In genomic region chr13:48560657-48561337, GRCh38 we compare ENCODE assay signal across 21 cellular contexts. TPM values are rescaled to one million over a fixed set of nuclear protein-coding genes. Genes with fewer than 3 reads are reported as not detected.
DNase-seq lines count a peak whose midpoint lies in the region; ATAC-seq, FAIRE-seq and TF ChIP-seq lines count a peak whose summit lies in the region.
"Had no signal": no experiment of that assay in that cellular context is flagged by ENCODE, and none has a peak within 500 bp of the region (broad histone marks: within the 10 kb centered on the region; RNA-seq: fewer than 3 reads in every experiment).

No MANE protein-coding gene starts in this region.

- H4K20me1 ChIP-seq in GM12878 (ENCODE audit: control insufficient read depth, insufficient read depth), result no peaks in the 10 kb centered on the region

- H3K27ac ChIP-seq in GM12878 (ENCODE audit: control insufficient read depth, insufficient read depth), result peak overlapping the region; percentile 49; the same call in 1 of the 2 replicates
- H3K27ac ChIP-seq: dorsolateral prefrontal cortex, lower lobe of right lung, pancreas had no signal

- peaks cover 22% of the 10 kb centered on the region for H3K9me3 Mint-ChIP-seq in activated naive CD8-positive, alpha-beta T cell treated with anti-CD3 and anti-CD28 coated beads, Interleukin-2, amount 10 ng/mL, durations not matched to agents 7 days and 5 days
- peaks cover 5% of the 10 kb centered on the region for H3K9me3 Mint-ChIP-seq in activated naive CD8-positive, alpha-beta T cell treated with anti-CD3 and anti-CD28 coated beads for 36 hours
- H3K9me3 Mint-ChIP-seq in stimulated activated effector memory CD8-positive, alpha-beta T cell treated with anti-CD3 and anti-CD28 coated beads, Interleukin-12 subunit alpha, Interleukin-12 subunit beta, amount 100 ng/mL, for 72 hours, result peaks cover 1% of the 10 kb centered on the region

- no TSS peak for BruUV-seq in GM12878 (replicated peaks; lab: Mats Ljungman, UMichigan)

- no peak for TF ChIP-seq POLR2A in GM12878 (IDR thresholded peaks at IDR 0.05; ENCODE audit: low read depth, low read length)

- intact Hi-C loops in GM12878 (cut with micrococcal nuclease; ENCODE audit: unreplicated experiment), result loop anchor here (5.0 kb wide), 2 partner anchors 68 to 258 kb away; partner anchors contain the start of gene RB1

- H3K27me3 Mint-ChIP-seq in activated naive CD8-positive, alpha-beta T cell treated with anti-CD3 and anti-CD28 coated beads, Interleukin-2, amount 10 ng/mL, durations not matched to agents 7 days and 5 days, result peaks cover 35% of the 10 kb centered on the region
- peaks cover 76% of the 10 kb centered on the region for H3K27me3 Mint-ChIP-seq in activated naive CD8-positive, alpha-beta T cell treated with anti-CD3 and anti-CD28 coated beads for 36 hours

- peaks cover 52% of the 10 kb centered on the region for H3K4me1 Mint-ChIP-seq in activated naive CD8-positive, alpha-beta T cell treated with anti-CD3 and anti-CD28 coated beads, Interleukin-2, amount 10 ng/mL, durations not matched to agents 7 days and 5 days
- peaks cover 29% of the 10 kb centered on the region for H3K4me1 Mint-ChIP-seq in activated naive CD8-positive, alpha-beta T cell treated with anti-CD3 and anti-CD28 coated beads for 36 hours
- H3K4me1 Mint-ChIP-seq in stimulated activated effector memory CD8-positive, alpha-beta T cell treated with anti-CD3 and anti-CD28 coated beads, Interleukin-12 subunit alpha, Interleukin-12 subunit beta, amount 100 ng/mL, for 72 hours, result peaks cover 59% of the 10 kb centered on the region

- TF ChIP-seq CTCF in GM12878 (IDR thresholded peaks at IDR 0.05 in 2 of 3, conservative IDR thresholded peaks at IDR 0.05 in 1 of 3; ENCODE audit: control insufficient read depth in 2 of 3, extremely low read depth in 1 of 3, insufficient read depth in 1 of 3, low read depth in 3 of 3, low read length in 3 of 3), result no peak

- H3K4me3 Mint-ChIP-seq in activated naive CD8-positive, alpha-beta T cell treated with anti-CD3 and anti-CD28 coated beads, Interleukin-2, amount 10 ng/mL, durations not matched to agents 7 days and 5 days, result peak overlapping the region; percentile 71
- no peak overlapping the region for H3K4me3 Mint-ChIP-seq in activated naive CD8-positive, alpha-beta T cell treated with anti-CD3 and anti-CD28 coated beads for 36 hours
- peak overlapping the region; percentile 19 for H3K4me3 Mint-ChIP-seq in stimulated activated effector memory CD8-positive, alpha-beta T cell treated with anti-CD3 and anti-CD28 coated beads, Interleukin-12 subunit alpha, Interleukin-12 subunit beta, amount 100 ng/mL, for 72 hours
- H3K4me3 Mint-ChIP-seq: activated CD4-positive, alpha-beta T cell treated with anti-CD3 and anti-CD28 coated beads for 36 hours; activated naive CD8-positive, alpha-beta T cell treated with anti-CD3 and anti-CD28 coated beads, Interleukin-2, amount 50 U/mL, for 24 hours had no signal

- H3K4me1 ChIP-seq in GM12878 (ENCODE audit: control insufficient read depth, insufficient read depth, low read length), result peaks cover 38% of the 10 kb centered on the region
- H3K4me1 ChIP-seq: pancreas had no signal

- no peak for TF ChIP-seq EP300 in GM12878 (IDR thresholded peaks at IDR 0.05; ENCODE audit: borderline replicate concordance in 1 of 2, control insufficient read depth in 1 of 2, low read depth in 2 of 2, low read length in 2 of 2)

- peaks cover 43% of the 10 kb centered on the region for H3K36me3 Mint-ChIP-seq in activated naive CD8-positive, alpha-beta T cell treated with anti-CD3 and anti-CD28 coated beads, Interleukin-2, amount 10 ng/mL, durations not matched to agents 7 days and 5 days
- peaks cover 1% of the 10 kb centered on the region for H3K36me3 Mint-ChIP-seq in activated naive CD8-positive, alpha-beta T cell treated with anti-CD3 and anti-CD28 coated beads for 36 hours
- peaks cover 9% of the 10 kb centered on the region for H3K36me3 Mint-ChIP-seq in stimulated activated effector memory CD8-positive, alpha-beta T cell treated with anti-CD3 and anti-CD28 coated beads, Interleukin-12 subunit alpha, Interleukin-12 subunit beta, amount 100 ng/mL, for 72 hours

- peak overlapping the region; percentile 19 for H3K4me2 ChIP-seq in GM12878 (ENCODE audit: control insufficient read depth, insufficient read depth)

- no peak overlapping the region for H3K9ac ChIP-seq in GM12878 (ENCODE audit: control insufficient read depth, insufficient read depth, low read length)

- in situ Hi-C loops in GM12878 (cut with MboI), result no loop called here

- TF ChIP-seq RAD21 in GM12878 (IDR thresholded peaks at IDR 0.05; ENCODE audit: insufficient read depth, low read depth, low read length), result no peak

- no peaks in the 10 kb centered on the region for H3K79me2 ChIP-seq in GM12878 (ENCODE audit: control insufficient read depth, insufficient read depth, low read length)

- H3K9me3 ChIP-seq in GM12878 (replicated peaks; ENCODE audit: control insufficient read depth, insufficient read depth, low read length), result peaks cover 2% of the 10 kb centered on the region; the same call in 2 of the 3 replicates
- H3K9me3 ChIP-seq: pancreas had no signal

- H3K4me3 ChIP-seq in GM12878, result no peak overlapping the region
- H3K4me3 ChIP-seq: dorsolateral prefrontal cortex, lower lobe of right lung, pancreas, skin epidermis had no signal

- RAD21 ChIA-PET in GM12878 (lab: Charles Lee; ENCODE audit: unreplicated experiment), result interaction anchor here (1.2 to 4.9 kb wide), 4 partner anchors 15 to 227 kb away, joined by 3 to 51 read pairs (median 5); no protein-coding TSS in a partner anchor

- POLR2A ChIA-PET in activated naive CD8-positive, alpha-beta T cell treated with anti-CD3 and anti-CD28 coated beads, Interleukin-2, amount 10 ng/mL, durations not matched to agents 7 days and 5 days (lab: Charles Lee), result interaction anchor here (1.0 to 4.8 kb wide), 9 partner anchors 9 to 466 kb away, joined by 3 to 40 read pairs (median 7); partner anchors contain the start of genes MED4 and RCBTB2
- POLR2A ChIA-PET in GM12878 (lab: Charles Lee), result interaction anchor here (0.6 to 1.6 kb wide), 2 partner anchors 9 to 13 kb away, joined by 3 read pairs; no protein-coding TSS in a partner anchor

- no peaks in the 10 kb centered on the region for H3K36me3 ChIP-seq in GM12878 (ENCODE audit: control insufficient read depth in 2 of 2, insufficient read depth in 2 of 2, low read length in 1 of 2)
- H3K36me3 ChIP-seq: lower lobe of right lung, pancreas had no signal

- no peaks in the 10 kb centered on the region for H3K27me3 ChIP-seq in GM12878 (replicated peaks in 1 of 2; ENCODE audit: control insufficient read depth in 2 of 2, insufficient read depth in 2 of 2, low read length in 1 of 2)
- H3K27me3 ChIP-seq: dorsolateral prefrontal cortex, pancreas had no signal

- no peak for FAIRE-seq in GM12878 (lab: Jason Lieb, UNC)
- FAIRE-seq: bronchial epithelial cell, pancreas had no signal

- peak; percentile 9 for ATAC-seq in activated naive CD8-positive, alpha-beta T cell treated with anti-CD3 and anti-CD28 coated beads, Interleukin-2, amount 10 ng/mL, durations not matched to agents 7 days and 5 days (ENCODE audit: low read depth)
- ATAC-seq in GM12878, result no peak
- no peak for ATAC-seq in stimulated activated effector memory CD8-positive, alpha-beta T cell treated with anti-CD3 and anti-CD28 coated beads, Interleukin-12 subunit alpha, Interleukin-12 subunit beta, amount 100 ng/mL, for 72 hours
- ATAC-seq in GM18502 (IDR thresholded peaks at IDR 0.05; ENCODE audit: poor library complexity, unreplicated experiment), result no peak
- ATAC-seq: activated CD4-positive, alpha-beta T cell treated with anti-CD3 and anti-CD28 coated beads for 36 hours; activated T-cell treated with anti-CD3 and anti-CD28 coated beads, Interleukin-2, amount 50 U/mL, for 72 hours; lower lobe of right lung had no signal

- CTCF ChIA-PET in GM12878 (lab: Yijun Ruan, JAX), result interaction anchor here (0.8 to 5.4 kb wide), 5 partner anchors 8 to 210 kb away, joined by 3 to 46 read pairs (median 3); no protein-coding TSS in a partner anchor

- SMC1A ChIA-PET in GM12878 (lab: Charles Lee; ENCODE audit: uncharacterized antibody, unreplicated experiment), result interaction anchor here (0.8 to 8.2 kb wide), 7 partner anchors 17 to 274 kb away, joined by 3 to 103 read pairs (median 6); no protein-coding TSS in a partner anchor

- 71% methylated on average over 9 of the region's 9 CpGs for WGBS in GM12878 (ENCODE audit: insufficient coverage, insufficient replicate concordance, low lambda C conversion rate, missing lambda C conversion rate)

- DNase-seq in activated naive CD8-positive, alpha-beta T cell treated with anti-CD3 and anti-CD28 coated beads, Interleukin-2, amount 10 ng/mL, durations not matched to agents 7 days and 5 days, result peak; percentile 49
- DNase-seq in activated naive CD8-positive, alpha-beta T cell treated with anti-CD3 and anti-CD28 coated beads for 36 hours, result no peak
- DNase-seq in MV-4-11 (lab: John Stamatoyannopoulos, UW) (peak; percentile 41), GM12878 (ENCODE audit: low read depth, low spot score) (no peak), NCI-H510A treated with DMSO at 0.1 percent for 48 hours (lab: John Stamatoyannopoulos, UW) (no peak), putamen (ENCODE audit: low spot score) (no peak)
- DNase-seq in stimulated activated effector memory CD8-positive, alpha-beta T cell treated with anti-CD3 and anti-CD28 coated beads, Interleukin-12 subunit alpha, Interleukin-12 subunit beta, amount 100 ng/mL, for 72 hours (ENCODE audit: low spot score in 2 of 2), result peak in 1 of 2 donors; percentile 47
- DNase-seq: activated CD4-positive, alpha-beta T cell treated with anti-CD3 and anti-CD28 coated beads for 36 hours; activated naive CD8-positive, alpha-beta T cell treated with anti-CD3 and anti-CD28 coated beads, Interleukin-2, amount 50 U/mL, for 24 hours; activated T-cell treated with anti-CD3 and anti-CD28 coated beads, Interleukin-2, amount 50 U/mL, for 72 hours; Calu3; dorsolateral prefrontal cortex; lower lobe of right lung; NCI-H1417 treated with DMSO at 0.1 percent for 48 hours; pancreas; SIG-M5; stimulated activated CD4-positive, alpha-beta T cell treated with anti-CD3 and anti-CD28 coated beads, Interleukin-4, amount 100 ng/mL, for 4 hours; stimulated activated CD8-positive, alpha-beta memory T cell treated with anti-CD3 and anti-CD28 coated beads, Interleukin-4, amount 100 ng/mL, for 48 hours had no signal

- no peak overlapping the region for H2AFZ ChIP-seq in GM12878 (ENCODE audit: control insufficient read depth, low read depth, low read length)

- peak overlapping the region; percentile 75 for H3K27ac Mint-ChIP-seq in activated naive CD8-positive, alpha-beta T cell treated with anti-CD3 and anti-CD28 coated beads, Interleukin-2, amount 10 ng/mL, durations not matched to agents 7 days and 5 days
- H3K27ac Mint-ChIP-seq in activated naive CD8-positive, alpha-beta T cell treated with anti-CD3 and anti-CD28 coated beads for 36 hours, result no peak overlapping the region
- no peak overlapping the region for H3K27ac Mint-ChIP-seq in stimulated activated effector memory CD8-positive, alpha-beta T cell treated with anti-CD3 and anti-CD28 coated beads, Interleukin-12 subunit alpha, Interleukin-12 subunit beta, amount 100 ng/mL, for 72 hours
- H3K27ac Mint-ChIP-seq: activated CD4-positive, alpha-beta T cell treated with anti-CD3 and anti-CD28 coated beads for 36 hours; activated naive CD8-positive, alpha-beta T cell treated with anti-CD3 and anti-CD28 coated beads, Interleukin-2, amount 50 U/mL, for 24 hours; activated T-cell treated with anti-CD3 and anti-CD28 coated beads, Interleukin-2, amount 50 U/mL, for 72 hours had no signal

RNA-seq across cellular contexts. Expression of gene RCBTB2, which starts 27.9 kb away (rescaled TPM):
- 10 to 100 TPM; 18.3 to 21.5 TPM for total RNA-seq in activated naive CD8-positive, alpha-beta T cell treated with anti-CD3 and anti-CD28 coated beads, Interleukin-2, amount 10 ng/mL, durations not matched to agents 7 days and 5 days
- total RNA-seq in activated naive CD8-positive, alpha-beta T cell treated with anti-CD3 and anti-CD28 coated beads for 36 hours, result 1 to 10 TPM; 1.9 to 2.4 TPM
- total RNA-seq in GM12878 (2013; cell fraction: nucleolus; rRNA removed), result 2.7 and 4.2 TPM in 2 replicates
- 5.0 and 6.9 TPM in 2 replicates for total RNA-seq in GM12878 (2014; rRNA removed)
- total RNA-seq in GM12878 (2014; rRNA removed; fragmentation: Illumina TruSeq; extraction: Trizol), result 6.9 and 8.3 TPM in 2 replicates
- total RNA-seq in GM12878 (2021), result 5.9 and 7.7 TPM in 2 replicates
- polyA plus RNA-seq in GM12878 (2011; ENCODE audit: low read depth), result 9.4 TPM
- 9.8 and 15.3 TPM in 2 replicates for polyA plus RNA-seq in GM12878 (2011; rRNA removed)
- 3.9 and 5.7 TPM in 2 replicates for polyA plus RNA-seq in GM12878 (2011; cell fraction: cytosol; rRNA removed)
- polyA plus RNA-seq in GM12878 (2011; cell fraction: nucleus; rRNA removed), result 14.0 and 14.2 TPM in 2 replicates
- polyA plus RNA-seq in GM12878 (2012), result 9.5 and 16.1 TPM in 2 replicates
- 7.4 and 8.7 TPM in 2 replicates for polyA plus RNA-seq in GM12878 (2014; fragmentation: Illumina TruSeq; extraction: Trizol)
- 10 to 100 TPM in 1 of 2 experiments, 1 to 10 TPM in 1; 8.7 to 10.4 TPM for polyA plus RNA-seq in GM12878 (2014; fragmentation: Nextera tagmentation; extraction: Ambion mirVana)
- polyA plus RNA-seq in GM12878 (2014; rRNA removed), result 7.5 and 7.7 TPM in 2 replicates
- 10 to 100 TPM; 15.8 to 16.0 TPM for polyA plus RNA-seq in GM12878 (2016; fragmentation: Nextera tagmentation; extraction: Ambion mirVana)
- 6.9 and 8.3 TPM in 2 replicates for polyA minus RNA-seq in GM12878 (2011; rRNA and poly(A)+ RNA removed)
- 1.6 and 1.9 TPM in 2 replicates for polyA minus RNA-seq in GM12878 (2011; cell fraction: cytosol; rRNA and poly(A)+ RNA removed)
- polyA minus RNA-seq in GM12878 (2011; cell fraction: nucleus; rRNA and poly(A)+ RNA removed), result 2.9 and 3.6 TPM in 2 replicates

Comparison
In these comparisons a context has a peak if more than half of its experiments do, and no peak if none do; other contexts are left out.
1. DNase-seq: peak in activated naive CD8-positive, alpha-beta T cell treated with anti-CD3 and anti-CD28 coated beads, Interleukin-2, amount 10 ng/mL, durations not matched to agents 7 days and 5 days (single experiment) and MV-4-11 (single experiment); none in activated naive CD8-positive, alpha-beta T cell treated with anti-CD3 and anti-CD28 coated beads for 36 hours (single experiment), GM12878 (single experiment), NCI-H510A treated with DMSO at 0.1 percent for 48 hours (single experiment) and putamen (single experiment).